Comparison of ENCODE assay signal across 24 cellular contexts in genomic region chr7:105979405-105979804, GRCh38. TPM values are rescaled to one million over a fixed set of nuclear protein-coding genes. Genes with fewer than 3 reads are reported as not detected.
DNase-seq lines count a peak whose midpoint lies in the region; ATAC-seq, FAIRE-seq and TF ChIP-seq lines count a peak whose summit lies in the region.
"Had no signal": no experiment of that assay in that cellular context is flagged by ENCODE, and none has a peak within 500 bp of the region (broad histone marks: within the 10 kb centered on the region; RNA-seq: fewer than 3 reads in every experiment).

No MANE protein-coding gene starts in this region.

- TF ChIP-seq CTCF in body of pancreas (IDR thresholded peaks at IDR 0.05): no peak
- no peak for TF ChIP-seq CTCF in pancreas (IDR thresholded peaks at IDR 0.05)
- TF ChIP-seq CTCF in testis (IDR thresholded peaks at IDR 0.05): no peak

- ATAC-seq in body of pancreas (peak; percentile 66), pancreas (peak in 3 of 4 donors; percentile 40 to 76 (median 73))
- ATAC-seq: A549, GM12878, GM23338 had no signal

- no peak for FAIRE-seq in pancreas (lab: Jason Lieb, UNC)
- FAIRE-seq: A549, GM12878, H54 had no signal

- H3K9me3 ChIP-seq in body of pancreas (no peaks in the 10 kb centered on the region), pancreas (no peaks in the 10 kb centered on the region), testis (no peaks in the 10 kb centered on the region)
- H3K9me3 ChIP-seq: A549; BE2C; BLaER1 treated with 17β-estradiol and CSF1 and Interleukin-3, amounts not matched to agents 10 nM and 100 nM; HAP-1 had no signal

- H3K4me1 ChIP-seq in body of pancreas (peaks cover 9% of the 10 kb centered on the region), pancreas (peaks cover 0 to 4% (median 0%) of the 10 kb centered on the region in 3 donors), testis (peaks cover 28% of the 10 kb centered on the region)
- H3K4me1 ChIP-seq: A549; BE2C; BLaER1 treated with 17β-estradiol and CSF1 and Interleukin-3, amounts not matched to agents 10 nM and 100 nM; HAP-1 had no signal

- H3K27ac ChIP-seq in body of pancreas (no peak overlapping the region), pancreas (no peak overlapping the region), testis (peak overlapping the region; percentile 23 to 59)
- H3K27ac ChIP-seq: A549; BLaER1 treated with 17β-estradiol and CSF1 and Interleukin-3, amounts not matched to agents 10 nM and 100 nM had no signal

- no peak for TF ChIP-seq POLR2A in body of pancreas (IDR thresholded peaks at IDR 0.05)
- TF ChIP-seq POLR2A in testis (IDR thresholded peaks at IDR 0.05): no peak

- WGBS in body of pancreas, 2 donors: 55 to 69% methylated on average over 2 of the region's 2 CpGs
- WGBS in pancreas, 2 donors: 62 to 71% methylated on average over 2 of the region's 2 CpGs
- 42 to 69% methylated on average over 2 of the region's 2 CpGs for WGBS in testis, 2 donors

- H3K36me3 ChIP-seq in body of pancreas (replicated peaks in 1 of 2; ENCODE audit: insufficient read depth in 1 of 2, low read depth in 2 of 2) (no peaks in the 10 kb centered on the region), pancreas (no peaks in the 10 kb centered on the region), testis (ENCODE audit: low read depth, missing control alignments) (no peaks in the 10 kb centered on the region)
- H3K36me3 ChIP-seq: BE2C; BLaER1 treated with 17β-estradiol and CSF1 and Interleukin-3, amounts not matched to agents 10 nM and 100 nM; HAP-1 had no signal

- intact Hi-C loops in body of pancreas (cut with DNase I) (no loop called here), pancreas (cut with DNase I) (no loop called here), testis (cut with DNase I; ENCODE audit: low total_unique reads) (no loop called here)

- no peak overlapping the region for H3K4me3 ChIP-seq in body of pancreas
- H3K4me3 ChIP-seq in pancreas: no peak overlapping the region
- H3K4me3 ChIP-seq in testis: no peak overlapping the region
- H3K4me3 ChIP-seq: A549; BLaER1 treated with 17β-estradiol and CSF1 and Interleukin-3, amounts not matched to agents 10 nM and 100 nM; GM12878; GM23338; HAP-1 had no signal

- DNase-seq in NCI-H510A treated with DMSO at 0.1 percent for 48 hours (lab: John Stamatoyannopoulos, UW): peak; percentile 7
- no peak for DNase-seq in NCI-H510A (lab: John Stamatoyannopoulos, UW)
- DNase-seq in body of pancreas: peak in 1 of 4 donors; percentile 7
- peak in 1 of 6 donors; percentile 18 for DNase-seq in pancreas
- DNase-seq in testis: peak; percentile 51
- DNase-seq in SW480 (ENCODE audit: low spot score): no peak
- DNase-seq in NCI-H82 treated with DMSO at 0.1 percent for 48 hours (lab: John Stamatoyannopoulos, UW; ENCODE audit: unreplicated experiment): no peak
- DNase-seq: 8988T; ACHN; AML-193; BE2C; Calu3; CD4-positive, alpha-beta T cell; CD8-positive, alpha-beta memory T cell; DMS79; EL; GDM1; HFFc6 had no signal

- H3K27me3 ChIP-seq in body of pancreas: no peaks in the 10 kb centered on the region
- H3K27me3 ChIP-seq in pancreas: no peaks in the 10 kb centered on the region
- H3K27me3 ChIP-seq in testis: no peaks in the 10 kb centered on the region
- H3K27me3 ChIP-seq: BE2C; BLaER1 treated with 17β-estradiol and CSF1 and Interleukin-3, amounts not matched to agents 10 nM and 100 nM had no signal

RNA-seq across cellular contexts. Expression of gene CDHR3, which starts 16.3 kb away (rescaled TPM):
- total RNA-seq in body of pancreas (10 to 100 TPM in 1 of 2 donors, 1 to 10 TPM in 1; 1.6 to 14.8 TPM), pancreas (1 to 10 TPM in 5 of 6 donors, under 1 TPM in 1; 0.86 to 3.3 (median 1.9) TPM), testis (1 to 10 TPM; 3.8 to 7.5 TPM)
- polyA plus RNA-seq in pancreas (1 to 10 TPM; 1.6 to 3.7 TPM), testis (ENCODE audit: insufficient read depth, low read depth, low replicate concordance) (8.5 TPM)

Comparison
In these comparisons a context has a peak if more than half of its experiments do, and no peak if none do; other contexts are left out.
1. DNase-seq: peak in NCI-H510A treated with DMSO at 0.1 percent for 48 hours (single experiment) and testis (single experiment); none in NCI-H510A (single experiment), SW480 (single experiment) and NCI-H82 treated with DMSO at 0.1 percent for 48 hours (single experiment).
2. H3K27ac ChIP-seq: peak in testis (2 of 2); none in body of pancreas (0 of 4) and pancreas (0 of 4).